Comparison of ENCODE assay signal across 11 cellular contexts in the genomic region with DNA sequence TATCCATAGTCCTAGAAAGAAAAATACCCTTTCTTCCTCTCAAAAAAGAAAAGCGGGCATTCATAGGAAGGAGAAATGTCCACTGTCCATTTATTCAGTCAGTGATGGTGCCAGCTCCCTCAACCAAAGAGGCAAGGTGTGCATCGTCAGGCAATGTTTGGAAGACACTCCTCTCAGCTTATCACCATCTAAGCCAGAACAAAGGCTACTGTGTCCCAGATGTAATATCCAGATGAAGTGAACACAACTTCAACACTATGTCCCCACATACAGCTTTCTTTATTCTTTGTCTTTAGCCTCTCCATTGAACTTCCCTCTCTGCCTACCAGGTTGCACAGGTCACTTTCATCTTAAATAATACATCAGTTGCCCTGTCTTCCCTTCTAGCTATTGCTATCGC.
"Had no signal": no experiment of that assay in that cellular context is flagged by ENCODE, and none has a peak within 500 bp of the region (broad histone marks: within the 10 kb centered on the region; RNA-seq: fewer than 3 reads in every experiment).

No MANE protein-coding gene starts in this region.

- H2AFZ ChIP-seq: GM23248, GM23338 had no signal

- H3K4me1 Mint-ChIP-seq: GM23338, H9 had no signal

- H3K27ac ChIP-seq: GM23248 had no signal

- H3K9me3 ChIP-seq: HAP-1 had no signal

- H3K27ac Mint-ChIP-seq: GM23338, H9, HFFc6 had no signal

- H3K9ac ChIP-seq: GM23248 had no signal

- H3K36me3 ChIP-seq: HAP-1 had no signal

- FAIRE-seq: H1, H54 had no signal

- ATAC-seq: GM23338, HCT116 had no signal

- H3K4me1 ChIP-seq: HAP-1 had no signal

- H3K4me3 ChIP-seq: GM23248, GM23338, HAP-1 had no signal

- H3K4me2 ChIP-seq: GM23338 had no signal

- DNase-seq: GM23248, GOT3, H7, H9, HCEC 1CT, HFFc6 had no signal

- H3K4me3 Mint-ChIP-seq: GM23338, H9, HFFc6 had no signal
